Comparison of ENCODE assay signal across 13 cellular contexts in the genomic region with DNA sequence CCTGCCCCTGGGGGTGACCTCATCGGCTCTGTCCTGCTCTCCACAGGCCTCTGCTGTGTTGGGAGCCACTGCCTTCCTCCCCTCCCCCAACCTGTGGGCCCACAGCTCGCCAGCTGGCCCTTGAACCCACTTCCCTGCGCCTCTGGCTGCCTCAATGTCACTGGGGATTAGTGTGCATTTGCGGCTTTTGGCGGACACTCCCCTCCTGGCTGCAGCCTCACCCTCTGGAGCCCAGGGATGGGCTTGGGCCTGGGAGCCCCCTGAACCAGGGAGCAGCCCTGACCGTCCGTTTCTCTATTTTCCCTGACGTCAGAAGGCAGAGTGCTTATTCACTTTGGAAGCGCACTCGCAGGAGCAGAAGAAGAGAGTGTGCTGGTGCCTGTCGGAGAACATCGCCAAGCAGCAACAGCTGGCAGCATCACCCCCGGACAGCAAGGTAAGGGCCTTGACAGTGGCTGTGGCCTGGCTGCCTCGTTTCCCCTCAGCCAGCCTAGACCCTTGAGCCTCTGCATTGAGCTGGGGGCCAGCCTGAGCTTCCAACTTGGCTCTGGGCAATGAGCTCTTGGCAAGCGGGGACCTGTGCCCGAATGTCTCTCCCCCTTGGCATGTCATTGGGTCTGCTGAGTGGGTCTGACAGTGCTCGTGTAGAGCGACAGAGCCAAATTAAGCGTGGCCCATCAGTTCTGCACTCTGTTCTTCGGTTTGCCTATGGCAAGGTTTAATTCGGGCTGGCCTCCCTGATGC.
A peak's percentile ranks its signal among the peaks of the same experiment; 100 is the strongest.
DNase-seq lines count a peak whose midpoint lies in the region; FAIRE-seq and TF ChIP-seq lines count a peak whose summit lies in the region.
"Had no signal": no experiment of that assay in that cellular context is flagged by ENCODE, and none has a peak within 500 bp of the region (broad histone marks: within the 10 kb centered on the region; RNA-seq: fewer than 3 reads in every experiment).

No MANE protein-coding gene starts in this region.

- no peak for FAIRE-seq in GM12892 (lab: Jason Lieb, UNC)
- FAIRE-seq: colon had no signal

- peak; percentile 8 for DNase-seq in SK-MEL-5 (ENCODE audit: low read depth, low spot score)
- peak; percentile 88 for DNase-seq in spleen
- no peak for DNase-seq in NCI-H2227 (lab: John Stamatoyannopoulos, UW; ENCODE audit: unreplicated experiment)
- DNase-seq in DMS79 treated with DMSO at 0.1 percent for 48 hours (lab: John Stamatoyannopoulos, UW), result no peak
- no peak for DNase-seq in GM12892 (ENCODE audit: insufficient read length)
- no peak for DNase-seq in GM13977 (ENCODE audit: low spot score)
- DNase-seq: activated CD4-positive, alpha-beta T cell treated with anti-CD3 and anti-CD28 coated beads for 36 hours; DMS153; mammary epithelial cell; stimulated activated CD4-positive, alpha-beta T cell treated with anti-CD3 and anti-CD28 coated beads, Interleukin-4, amount 100 ng/mL, for 4 hours had no signal

- no peaks in the 10 kb centered on the region for H3K27me3 ChIP-seq in esophagus (ENCODE audit: control insufficient read depth in 1 of 2, insufficient read depth in 2 of 2, low read length in 2 of 2)
- no peaks in the 10 kb centered on the region for H3K27me3 ChIP-seq in liver (ENCODE audit: control insufficient read depth in 4 of 4, insufficient read depth in 4 of 4, low read length in 3 of 4)
- H3K27me3 ChIP-seq in spleen (replicated peaks in 1 of 7), result no peaks in the 10 kb centered on the region

- H3K9me3 ChIP-seq in esophagus (ENCODE audit: control insufficient read depth in 2 of 2, insufficient read depth in 1 of 2, low read depth in 1 of 2, low read length in 1 of 2) (no peaks in the 10 kb centered on the region), liver (ENCODE audit: control insufficient read depth in 4 of 4, low read length in 3 of 4) (no peaks in the 10 kb centered on the region), spleen (no peaks in the 10 kb centered on the region)

- TF ChIP-seq RAD21 in liver (IDR thresholded peaks at IDR 0.05), result no peak

- TF ChIP-seq CTCF in liver (IDR thresholded peaks at IDR 0.05; ENCODE audit: low read depth, low read length, missing input control) (no peak), spleen (IDR thresholded peaks at IDR 0.05 in 8 of 11, conservative IDR thresholded peaks at IDR 0.05 in 3 of 11) (no peak), GM13977 (IDR thresholded peaks at IDR 0.05; ENCODE audit: extremely low read depth, insufficient read depth, missing control alignments) (no peak)

- H3K27ac ChIP-seq in esophagus (ENCODE audit: low read depth in 2 of 2, low read length in 1 of 2), result peak overlapping the region; percentile 11 to 48
- no peak overlapping the region for H3K27ac ChIP-seq in liver (ENCODE audit: low read depth in 1 of 2, low read length in 2 of 2)
- H3K27ac ChIP-seq in spleen, result peak overlapping the region in 7 of 8 donors; percentile 36 to 79 (median 71)

- H3K4me3 ChIP-seq in esophagus (ENCODE audit: low read depth in 1 of 2, low read length in 2 of 2) (no peak overlapping the region), liver (ENCODE audit: low read depth in 1 of 3, low read length in 3 of 3) (no peak overlapping the region), spleen (no peak overlapping the region)

- intact Hi-C loops in spleen (cut with DNase I; ENCODE audit: low total_unique reads), result no loop called here

- H3K36me3 ChIP-seq in esophagus (ENCODE audit: control insufficient read depth in 2 of 2, insufficient read depth in 2 of 2, low read length in 1 of 2) (peaks cover 0 to 18% of the 10 kb centered on the region in 2 donors), liver (ENCODE audit: control insufficient read depth in 4 of 4, insufficient read depth in 3 of 4, low read depth in 1 of 4, low read length in 3 of 4) (peaks cover 0 to 8% (median 3%) of the 10 kb centered on the region in 4 donors), spleen (peaks cover 0 to 77% (median 27%) of the 10 kb centered on the region in 6 donors)

- H3K9ac ChIP-seq in liver (ENCODE audit: low read depth in 1 of 2, low read length in 2 of 2), result no peak overlapping the region

- 72 to 77% methylated on average over 21 of the region's 21 CpGs for WGBS in esophagus, 2 donors
- WGBS in liver, result 88% methylated on average over 21 of the region's 21 CpGs
- 68 to 92% (median 78%) methylated on average over 19 to 21 of the region's 21 CpGs for WGBS in spleen, 5 donors

- TF ChIP-seq POLR2A in spleen (IDR thresholded peaks at IDR 0.05) (no peak), GM12892 (IDR thresholded peaks at IDR 0.05; ENCODE audit: low read depth, low read length) (no peak)

- in situ Hi-C loops in SK-MEL-5 (cut with HindIII; ENCODE audit: low pct_unique_long_range_greater_than_20kb, low sequenced_read_pairs) (no loop called here), GM13977 (cut with MboI; ENCODE audit: low pct_unique_long_range_greater_than_20kb, low sequenced_read_pairs, unreplicated experiment) (no loop called here)

- peaks cover 4 to 8% of the 10 kb centered on the region in 2 donors for H3K4me1 ChIP-seq in esophagus (ENCODE audit: control insufficient read depth in 2 of 2, insufficient read depth in 2 of 2, low read length in 1 of 2)
- no peaks in the 10 kb centered on the region for H3K4me1 ChIP-seq in liver (ENCODE audit: control insufficient read depth in 4 of 4, insufficient read depth in 4 of 4, low read length in 3 of 4)
- peaks cover 16 to 94% (median 58%) of the 10 kb centered on the region in 6 donors for H3K4me1 ChIP-seq in spleen

TF ChIP-seq in liver, 16 proteins besides CTCF, POLR2A, EP300 and RAD21:
- TF ChIP-seq NR2F2 (IDR thresholded peaks at IDR 0.05) (peak; percentile 42), ATF3 (IDR thresholded peaks at IDR 0.05) (no peak)

Comparison
In these comparisons a context has a peak if more than half of its experiments do, and no peak if none do; other contexts are left out.
1. DNase-seq: peak in SK-MEL-5 (single experiment) and spleen (single experiment); none in NCI-H2227 (single experiment), DMS79 treated with DMSO at 0.1 percent for 48 hours (single experiment), GM12892 (single experiment) and GM13977 (single experiment).
2. H3K27ac ChIP-seq: peak in esophagus (2 of 2) and spleen (7 of 8); none in liver (0 of 2).